ENCODE assay signal across 16 cellular contexts in genomic region chr12:98453070-98453469, GRCh38.
DNase-seq lines count a peak whose midpoint lies in the region; ATAC-seq lines count a peak whose summit lies in the region.
"Had no signal": no experiment of that assay in that cellular context is flagged by ENCODE, and none has a peak within 500 bp of the region (broad histone marks: within the 10 kb centered on the region; RNA-seq: fewer than 3 reads in every experiment).

No MANE protein-coding gene starts in this region.

- no peak overlapping the region for H3K27ac Mint-ChIP-seq in T-helper 2 cell treated with Interferon-gamma antibody and Interleukin-4, amounts not matched to agents 5 μg/mL and 100 μg/mL, for 36 hours
- no peak overlapping the region for H3K27ac Mint-ChIP-seq in activated T-helper 17 cell treated with anti-CD3 and anti-CD28 coated beads, Interleukin-2, amount 50 U/mL, for 72 hours
- H3K27ac Mint-ChIP-seq: CD4-positive, alpha-beta memory T cell; H9 had no signal

- no peak overlapping the region for H3K4me3 Mint-ChIP-seq in T-helper 2 cell treated with Interferon-gamma antibody and Interleukin-4, amounts not matched to agents 5 μg/mL and 100 μg/mL, for 36 hours
- H3K4me3 Mint-ChIP-seq in activated T-helper 17 cell treated with anti-CD3 and anti-CD28 coated beads, Interleukin-2, amount 50 U/mL, for 72 hours = peak overlapping the region; percentile 27
- H3K4me3 Mint-ChIP-seq: CD4-positive, alpha-beta memory T cell; H9 had no signal

- peak; percentile 47 for DNase-seq in T-helper 2 cell treated with Interferon-gamma antibody and Interleukin-4, amounts not matched to agents 5 μg/mL and 100 μg/mL, for 36 hours (ENCODE audit: low spot score)
- no peak for DNase-seq in T-helper 2 cell
- DNase-seq in activated T-cell treated with anti-CD3 and anti-CD28 coated beads, Interleukin-2, amount 50 U/mL, for 48 hours = peak; percentile 27 to 33
- DNase-seq in activated T-cell treated with anti-CD3 and anti-CD28 coated beads for 4 hours = no peak
- DNase-seq in stimulated activated CD4-positive, alpha-beta T cell treated with anti-CD3 and anti-CD28 coated beads, Interleukin-4, amount 100 ng/mL, for 24 hours = peak; percentile 25
- no peak for DNase-seq in NCI-H128 (lab: John Stamatoyannopoulos, UW; ENCODE audit: unreplicated experiment)
- DNase-seq: BE2C; Calu3; CD4-positive, alpha-beta memory T cell; H9; NCI-H146; NCI-H2081; NCI-H748 treated with DMSO at 0.1 percent for 48 hours; OCI-M1 had no signal

- peaks cover 24% of the 10 kb centered on the region for H3K27me3 Mint-ChIP-seq in T-helper 2 cell treated with Interferon-gamma antibody and Interleukin-4, amounts not matched to agents 5 μg/mL and 100 μg/mL, for 36 hours (ENCODE audit: low read depth)
- H3K27me3 Mint-ChIP-seq in activated T-helper 17 cell treated with anti-CD3 and anti-CD28 coated beads, Interleukin-2, amount 50 U/mL, for 72 hours = peaks cover 30% of the 10 kb centered on the region

- peaks cover 6% of the 10 kb centered on the region for H3K4me1 Mint-ChIP-seq in T-helper 2 cell treated with Interferon-gamma antibody and Interleukin-4, amounts not matched to agents 5 μg/mL and 100 μg/mL, for 36 hours (ENCODE audit: low read depth)
- H3K4me1 Mint-ChIP-seq in activated T-helper 17 cell treated with anti-CD3 and anti-CD28 coated beads, Interleukin-2, amount 50 U/mL, for 72 hours = peaks cover 20% of the 10 kb centered on the region

- H3K9me3 Mint-ChIP-seq in T-helper 2 cell treated with Interferon-gamma antibody and Interleukin-4, amounts not matched to agents 5 μg/mL and 100 μg/mL, for 36 hours = no peaks in the 10 kb centered on the region
- no peaks in the 10 kb centered on the region for H3K9me3 Mint-ChIP-seq in activated T-helper 17 cell treated with anti-CD3 and anti-CD28 coated beads, Interleukin-2, amount 50 U/mL, for 72 hours

- no peaks in the 10 kb centered on the region for H3K36me3 Mint-ChIP-seq in T-helper 2 cell treated with Interferon-gamma antibody and Interleukin-4, amounts not matched to agents 5 μg/mL and 100 μg/mL, for 36 hours (ENCODE audit: low read depth)
- peaks cover 5% of the 10 kb centered on the region for H3K36me3 Mint-ChIP-seq in activated T-helper 17 cell treated with anti-CD3 and anti-CD28 coated beads, Interleukin-2, amount 50 U/mL, for 72 hours (ENCODE audit: low read depth)

- peak; percentile 92 for ATAC-seq in activated T-helper 17 cell treated with anti-CD3 and anti-CD28 coated beads, Interleukin-2, amount 50 U/mL, for 72 hours (replicated peaks)
- ATAC-seq in HG03139 (IDR thresholded peaks at IDR 0.05; ENCODE audit: unreplicated experiment) = no peak

Comparison
In these comparisons a context has a peak if more than half of its experiments do, and no peak if none do; other contexts are left out.
1. DNase-seq: peak in T-helper 2 cell treated with Interferon-gamma antibody and Interleukin-4, amounts not matched to agents 5 μg/mL and 100 μg/mL, for 36 hours (single experiment), activated T-cell treated with anti-CD3 and anti-CD28 coated beads, Interleukin-2, amount 50 U/mL, for 48 hours (2 of 2) and stimulated activated CD4-positive, alpha-beta T cell treated with anti-CD3 and anti-CD28 coated beads, Interleukin-4, amount 100 ng/mL, for 24 hours (single experiment); none in T-helper 2 cell (0 of 5), activated T-cell treated with anti-CD3 and anti-CD28 coated beads for 4 hours (single experiment) and NCI-H128 (single experiment).